Comparison of ENCODE assay signal across 24 cellular contexts in the genomic region with DNA sequence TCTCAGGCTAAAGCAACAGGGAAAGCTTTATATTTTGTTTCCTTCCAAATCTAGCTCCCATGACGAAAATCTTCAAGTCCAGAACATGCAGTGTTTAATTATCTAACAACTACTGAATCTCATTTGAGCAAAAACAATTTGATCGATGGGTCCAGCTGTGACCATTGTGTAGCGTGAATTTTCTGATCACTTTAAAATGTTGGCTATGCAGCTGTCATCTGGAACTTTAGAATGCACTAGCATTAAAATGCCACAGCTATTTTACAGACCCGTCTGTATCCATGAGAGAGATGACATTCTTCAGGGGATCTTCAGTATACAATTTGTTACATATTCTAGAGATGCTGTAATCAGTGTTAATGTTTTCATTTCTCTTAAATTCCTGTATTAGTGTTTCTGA.
"Had no signal": no experiment of that assay in that cellular context is flagged by ENCODE, and none has a peak within 500 bp of the region (broad histone marks: within the 10 kb centered on the region; RNA-seq: fewer than 3 reads in every experiment).

No MANE protein-coding gene starts in this region.

- H3K27ac ChIP-seq: ascending aorta, epithelial cell of prostate, heart right ventricle, lower lobe of right lung, right lobe of liver, spleen, upper lobe of left lung had no signal

- DNase-seq: activated CD4-positive, alpha-beta T cell treated with anti-CD3 and anti-CD28 coated beads, Interleukin-2, amount 50 U/mL, for 4 hours; activated CD8-positive, alpha-beta memory T cell treated with anti-CD3 and anti-CD28 coated beads for 24 hours; activated CD8-positive, alpha-beta memory T cell treated with anti-CD3 and anti-CD28 coated beads, Interleukin-2, amount 50 U/mL, for 4 hours; activated T-cell treated with anti-CD3 and anti-CD28 coated beads, Interleukin-2, amount 50 U/mL, for 24 hours; cerebellar nuclear complex; cortex of kidney; heart right ventricle; lower lobe of right lung; nephron progenitor cell; occipital lobe; posterior cingulate gyrus; right lobe of liver; spleen; stimulated activated CD4-positive, alpha-beta T cell treated with anti-CD3 and anti-CD28 coated beads, Interleukin-4, amount 100 ng/mL, for 24 hours; stimulated activated naive CD8-positive, alpha-beta T cell treated with anti-CD3 and anti-CD28 coated beads, Interleukin-15, Interleukin-2, amounts not matched to agents 100 U/mL and 50 U/mL, for 24 hours; T1000; upper lobe of left lung had no signal

- H3K27ac Mint-ChIP-seq: activated naive CD4-positive, alpha-beta T cell treated with anti-CD3 and anti-CD28 coated beads, Interleukin-2, amount 50 U/mL, for 72 hours; activated T-cell treated with anti-CD3 and anti-CD28 coated beads, Interleukin-2, amount 50 U/mL, for 24 hours; activated T-helper 17 cell treated with anti-CD3 and anti-CD28 coated beads, Interleukin-2, amount 50 U/mL, for 72 hours; mesothelial cell of epicardium; nephron progenitor cell; T-helper 1 cell treated with Interleukin-12 subunit alpha and Interleukin-12 subunit beta and Interleukin-4 antibody, amounts not matched to agents 30 μg/mL and 1 μg/mL, for 36 hours; WTC11 had no signal

- H3K36me3 ChIP-seq: ascending aorta, heart right ventricle, lower lobe of right lung, right lobe of liver, spleen, upper lobe of left lung had no signal

- H3K4me3 ChIP-seq: ascending aorta, heart right ventricle, lower lobe of right lung, right lobe of liver, spleen, upper lobe of left lung had no signal

- H3K9me3 ChIP-seq: ascending aorta, heart right ventricle, lower lobe of right lung, right lobe of liver, spleen, upper lobe of left lung had no signal

- H3K27me3 ChIP-seq: ascending aorta, right lobe of liver, spleen, upper lobe of left lung had no signal

- H3K9me3 Mint-ChIP-seq: activated naive CD4-positive, alpha-beta T cell treated with anti-CD3 and anti-CD28 coated beads, Interleukin-2, amount 50 U/mL, for 72 hours; activated T-cell treated with anti-CD3 and anti-CD28 coated beads, Interleukin-2, amount 50 U/mL, for 24 hours; mesothelial cell of epicardium; T-helper 1 cell treated with Interleukin-12 subunit alpha and Interleukin-12 subunit beta and Interleukin-4 antibody, amounts not matched to agents 30 μg/mL and 1 μg/mL, for 36 hours had no signal

- H3K36me3 Mint-ChIP-seq: activated naive CD4-positive, alpha-beta T cell treated with anti-CD3 and anti-CD28 coated beads, Interleukin-2, amount 50 U/mL, for 72 hours; mesothelial cell of epicardium; WTC11 had no signal

- H3K4me3 Mint-ChIP-seq: activated T-cell treated with anti-CD3 and anti-CD28 coated beads, Interleukin-2, amount 50 U/mL, for 24 hours; activated T-helper 17 cell treated with anti-CD3 and anti-CD28 coated beads, Interleukin-2, amount 50 U/mL, for 72 hours; mesothelial cell of epicardium; nephron progenitor cell; T-helper 1 cell treated with Interleukin-12 subunit alpha and Interleukin-12 subunit beta and Interleukin-4 antibody, amounts not matched to agents 30 μg/mL and 1 μg/mL, for 36 hours; WTC11 had no signal

- H3K4me1 Mint-ChIP-seq: nephron progenitor cell had no signal

- H3K4me1 ChIP-seq: ascending aorta, lower lobe of right lung, right lobe of liver, spleen, upper lobe of left lung had no signal
